ENCODE assay signal across 8 cellular contexts in genomic region chr19:8512115-8512967, GRCh38. TPM values are rescaled to one million over a fixed set of nuclear protein-coding genes. Genes with fewer than 3 reads are reported as not detected.
A peak's percentile ranks its signal among the peaks of the same experiment; 100 is the strongest.
DNase-seq lines count a peak whose midpoint lies in the region; ATAC-seq, FAIRE-seq and TF ChIP-seq lines count a peak whose summit lies in the region.

No MANE protein-coding gene starts in this region.

- H2AFZ ChIP-seq in OCI-LY7 (ENCODE audit: low read length): no peak overlapping the region

- POLR2A ChIA-PET in OCI-LY7 (lab: Charles Lee): interaction anchor here (0.9 to 1.9 kb wide), 2 partner anchors 18 to 159 kb away, joined by 4 to 14 read pairs; no protein-coding TSS in a partner anchor

- CTCF ChIA-PET in OCI-LY7 (lab: Charles Lee; ENCODE audit: unreplicated experiment): interaction anchor here (0.6 kb wide), 1 partner anchor 17 kb away, joined by 3 read pairs; no protein-coding TSS in a partner anchor

- H3K4me3 ChIP-seq in OCI-LY7 (ENCODE audit: low read depth, low read length, poor library complexity, severe bottlenecking) (peak overlapping the region; percentile 69), ectodermal cell (ENCODE audit: insufficient read depth, low read depth, low read length) (peak overlapping the region; percentile 71), small intestine (ENCODE audit: low read depth in 1 of 2, low read length in 2 of 2) (no peak overlapping the region)

- H4K20me1 ChIP-seq in OCI-LY7 (ENCODE audit: insufficient read depth, low read length): no peaks in the 10 kb centered on the region

- no peaks in the 10 kb centered on the region for H3K27me3 Mint-ChIP-seq in activated T-cell treated with anti-CD3 and anti-CD28 coated beads, Interleukin-2, amount 50 U/mL, for 24 hours

- intact Hi-C loops in OCI-LY7 (cut with micrococcal nuclease; ENCODE audit: unreplicated experiment): loop anchor here (5.0 kb wide), 2 partner anchors 70 to 505 kb away; partner anchors contain the start of gene ELAVL1

- peak overlapping the region; percentile 65 for H3K27ac ChIP-seq in OCI-LY7 (ENCODE audit: low read depth, low read length, poor library complexity, severe bottlenecking)
- no peak overlapping the region for H3K27ac ChIP-seq in ectodermal cell (ENCODE audit: insufficient read depth, low read depth, low read length, poor library complexity, severe bottlenecking)
- H3K27ac ChIP-seq in small intestine (ENCODE audit: low read depth in 1 of 2, low read length in 1 of 2): peak overlapping the region; percentile 38 to 60

- FAIRE-seq in small intestine (lab: Jason Lieb, UNC): no peak

- BruUV-seq in OCI-LY7 (replicated peaks; lab: Mats Ljungman, UMichigan): no TSS peak

- peak overlapping the region; percentile 91 for H3K4me3 Mint-ChIP-seq in activated T-cell treated with anti-CD3 and anti-CD28 coated beads, Interleukin-2, amount 50 U/mL, for 24 hours

- H3K4me2 ChIP-seq in OCI-LY7 (ENCODE audit: low read length): peak overlapping the region; percentile 74

- H3K9me3 ChIP-seq in OCI-LY7 (ENCODE audit: low read length): no peaks in the 10 kb centered on the region
- H3K9me3 ChIP-seq in ectodermal cell (ENCODE audit: control insufficient read depth, low read length): no peaks in the 10 kb centered on the region
- no peaks in the 10 kb centered on the region for H3K9me3 ChIP-seq in small intestine (ENCODE audit: control insufficient read depth, low read depth)

- H3K36me3 ChIP-seq in OCI-LY7 (ENCODE audit: insufficient read depth, low read length) (peaks cover 9% of the 10 kb centered on the region), ectodermal cell (ENCODE audit: control insufficient read depth, insufficient read depth, low read length) (peaks cover 6% of the 10 kb centered on the region), small intestine (ENCODE audit: control insufficient read depth in 2 of 2, insufficient read depth in 2 of 2, low read length in 2 of 2) (peaks cover 0 to 3% of the 10 kb centered on the region in 2 donors)

- no peaks in the 10 kb centered on the region; the same call in 1 of the 2 replicates for H3K79me2 ChIP-seq in OCI-LY7 (ENCODE audit: insufficient read depth, low read depth, low read length)

- no peak for ATAC-seq in GM21825 (IDR thresholded peaks at IDR 0.05; ENCODE audit: unreplicated experiment)
- no peak for ATAC-seq in HG03159 (IDR thresholded peaks at IDR 0.05; ENCODE audit: unreplicated experiment)

- no peaks in the 10 kb centered on the region for H3K9me3 Mint-ChIP-seq in activated T-cell treated with anti-CD3 and anti-CD28 coated beads, Interleukin-2, amount 50 U/mL, for 24 hours

- H3K27ac Mint-ChIP-seq in activated T-cell treated with anti-CD3 and anti-CD28 coated beads, Interleukin-2, amount 50 U/mL, for 24 hours: peak overlapping the region; percentile 81

- H3K36me3 Mint-ChIP-seq in activated T-cell treated with anti-CD3 and anti-CD28 coated beads, Interleukin-2, amount 50 U/mL, for 24 hours (ENCODE audit: low read depth): peaks cover 22% of the 10 kb centered on the region

- peaks cover 20% of the 10 kb centered on the region for H3K4me1 ChIP-seq in OCI-LY7 (ENCODE audit: insufficient read depth, low read length, poor library complexity, severe bottlenecking)
- peaks cover 9% of the 10 kb centered on the region for H3K4me1 ChIP-seq in ectodermal cell (ENCODE audit: control insufficient read depth, insufficient read depth, low read length)
- peaks cover 0 to 2% of the 10 kb centered on the region in 2 donors for H3K4me1 ChIP-seq in small intestine (ENCODE audit: control insufficient read depth in 2 of 2, insufficient read depth in 1 of 2, low read depth in 1 of 2, low read length in 1 of 2)

- 88 to 91% methylated on average over 22 of the region's 22 CpGs for WGBS in ectodermal cell, 2 experiments
- WGBS in small intestine, 3 donors: 74 to 83% (median 82%) methylated on average over 20 to 22 of the region's 22 CpGs

- DNase-seq in activated T-cell treated with anti-CD3 and anti-CD28 coated beads, Interleukin-2, amount 50 U/mL, for 24 hours: peak; percentile 55
- no peak for DNase-seq in activated T-cell treated with anti-CD3 and anti-CD28 coated beads for 4 hours
- peak; percentile 79 for DNase-seq in OCI-LY7 (ENCODE audit: low spot score)
- peak; percentile 58 for DNase-seq in small intestine
- DNase-seq in NCI-H128 (lab: John Stamatoyannopoulos, UW; ENCODE audit: unreplicated experiment): no peak

- H3K4me1 Mint-ChIP-seq in activated T-cell treated with anti-CD3 and anti-CD28 coated beads, Interleukin-2, amount 50 U/mL, for 24 hours (ENCODE audit: low read depth): peaks cover 44% of the 10 kb centered on the region

- no peaks in the 10 kb centered on the region for H3K9me2 ChIP-seq in OCI-LY7 (ENCODE audit: insufficient read depth, low read length)

- no peaks in the 10 kb centered on the region for H3K27me3 ChIP-seq in ectodermal cell (ENCODE audit: control insufficient read depth, insufficient read depth, low read length, poor library complexity, severe bottlenecking)
- no peaks in the 10 kb centered on the region for H3K27me3 ChIP-seq in small intestine (ENCODE audit: control insufficient read depth in 2 of 2, insufficient read depth in 2 of 2, low read length in 2 of 2)

- TF ChIP-seq CTCF in OCI-LY7 (conservative IDR thresholded peaks at IDR 0.05; ENCODE audit: low read length): no peak

RNA-seq across cellular contexts. Expression of gene ZNF414, which starts 1.6 kb away (rescaled TPM):
- 3.1 and 8.7 TPM in 2 replicates for total RNA-seq in OCI-LY7 (2014; rRNA removed; shearing (Covaris generic))
- total RNA-seq in OCI-LY7 (2022): 39.0 and 47.5 TPM in 2 replicates
- 34.1 TPM for polyA plus RNA-seq in ectodermal cell (2013, experiment 1 of 4)
- polyA plus RNA-seq in ectodermal cell (2013, experiment 2 of 4): 26.8 TPM
- polyA plus RNA-seq in ectodermal cell (2013, experiment 3 of 4): 25.8 TPM
- 29.2 TPM for polyA plus RNA-seq in ectodermal cell (2013, experiment 4 of 4)
- polyA plus RNA-seq in small intestine: 10 to 100 TPM in 2 of 3 donors, 1 to 10 TPM in 1; 6.5 to 28.2 (median 12.7) TPM

RNA-seq across cellular contexts. Expression of gene PRAM1, which starts 9.9 kb away (rescaled TPM):
- 0.08 and 0.28 TPM in 2 replicates for total RNA-seq in OCI-LY7 (2014; rRNA removed; shearing (Covaris generic))
- 3.1 TPM in 2 replicates for total RNA-seq in OCI-LY7 (2022)
- 1.9 TPM for polyA plus RNA-seq in ectodermal cell (2013, experiment 1 of 4)
- 2.5 TPM for polyA plus RNA-seq in ectodermal cell (2013, experiment 2 of 4)
- polyA plus RNA-seq in ectodermal cell (2013, experiment 3 of 4): 1.7 TPM
- polyA plus RNA-seq in ectodermal cell (2013, experiment 4 of 4): 2.2 TPM
- polyA plus RNA-seq in small intestine: under 1 TPM; 0.45 to 0.81 (median 0.69) TPM

Comparison
In these comparisons a context has a peak if more than half of its experiments do, and no peak if none do; other contexts are left out.
1. DNase-seq: peak in activated T-cell treated with anti-CD3 and anti-CD28 coated beads, Interleukin-2, amount 50 U/mL, for 24 hours (single experiment), OCI-LY7 (single experiment) and small intestine (single experiment); none in activated T-cell treated with anti-CD3 and anti-CD28 coated beads for 4 hours (single experiment) and NCI-H128 (single experiment).
2. H3K4me3 ChIP-seq: peak in OCI-LY7 (single experiment) and ectodermal cell (single experiment); none in small intestine (0 of 2).